Comparison of ENCODE assay signal across 14 cellular contexts in genomic region chr9:18338042-18338441, GRCh38.
"Had no signal": no experiment of that assay in that cellular context is flagged by ENCODE, and none has a peak within 500 bp of the region (broad histone marks: within the 10 kb centered on the region; RNA-seq: fewer than 3 reads in every experiment).

No MANE protein-coding gene starts in this region.

- DNase-seq: activated CD4-positive, alpha-beta T cell treated with anti-CD3 and anti-CD28 coated beads for 36 hours; activated CD4-positive, alpha-beta T cell treated with anti-CD3 and anti-CD28 coated beads, Interleukin-2, amount 50 U/mL, for 48 hours; activated naive CD4-positive, alpha-beta T cell treated with Interleukin-2 at 50 U/mL for 16 hours; activated naive CD8-positive, alpha-beta T cell treated with anti-CD3 and anti-CD28 coated beads, Interleukin-2, amount 10 ng/mL, durations not matched to agents 7 days and 5 days; cerebellar nuclear complex; effector CD4-positive, alpha-beta T cell; occipital lobe; posterior cingulate gyrus; retina; stimulated activated naive CD8-positive, alpha-beta T cell treated with anti-CD3 and anti-CD28 coated beads, Interleukin-15, Interleukin-2, amounts not matched to agents 100 U/mL and 50 U/mL, for 24 hours; substantia nigra; tibial artery had no signal

- H3K4me3 ChIP-seq: esophagus muscularis mucosa, lung, tibial artery had no signal
